Comparison of ENCODE assay signal across 9 cellular contexts in the genomic region with DNA sequence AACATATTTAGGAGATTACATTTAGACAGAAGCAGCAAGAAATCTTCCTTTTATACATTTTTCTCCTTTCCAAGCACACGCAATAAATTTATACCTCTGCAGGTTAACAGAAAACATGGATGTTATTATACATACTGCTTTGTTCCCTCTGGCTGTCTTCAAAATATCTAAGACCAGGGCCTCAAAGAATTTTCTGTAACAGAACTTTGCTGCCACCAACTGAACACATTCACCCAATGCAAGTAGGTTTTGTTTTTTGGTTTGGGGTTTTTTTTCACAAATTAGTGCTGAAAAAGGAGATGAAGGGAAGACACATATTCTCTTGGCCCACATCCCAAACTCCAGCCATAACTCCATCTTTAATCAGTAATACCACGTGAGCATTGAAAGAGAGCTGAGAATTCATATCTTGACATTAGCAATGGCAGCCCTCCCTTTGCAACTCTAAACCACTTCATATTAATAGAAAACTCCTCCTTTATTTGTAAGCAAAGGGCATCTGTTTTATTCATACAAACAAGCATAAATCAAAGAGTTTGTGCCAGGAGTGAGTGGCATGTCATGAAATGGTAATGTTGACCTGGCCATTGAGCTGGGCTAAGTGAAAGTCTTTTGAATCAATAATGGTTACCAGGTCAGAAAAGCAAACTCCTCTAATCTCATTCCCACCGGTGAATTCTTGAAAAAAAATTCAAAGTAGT.
DNase-seq lines count a peak whose midpoint lies in the region; ATAC-seq and TF ChIP-seq lines count a peak whose summit lies in the region.
"Had no signal": no experiment of that assay in that cellular context is flagged by ENCODE, and none has a peak within 500 bp of the region (broad histone marks: within the 10 kb centered on the region; RNA-seq: fewer than 3 reads in every experiment).

No MANE protein-coding gene starts in this region.

- H3F3A ChIP-seq in GM23248 (ENCODE audit: insufficient read depth) = no peaks in the 10 kb centered on the region

- H3K4me1 ChIP-seq in SJCRH30 (no peaks in the 10 kb centered on the region), GM23248 (ENCODE audit: insufficient read depth) (no peaks in the 10 kb centered on the region)

- no peaks in the 10 kb centered on the region for H3K9me3 ChIP-seq in SJCRH30 (replicated peaks)
- H3K9me3 ChIP-seq in GM23248 (ENCODE audit: low read depth) = no peaks in the 10 kb centered on the region

- in situ Hi-C loops in GM23248 (cut with MboI) = no loop called here

- ATAC-seq in HG03354 (IDR thresholded peaks at IDR 0.05; ENCODE audit: poor library complexity, severe bottlenecking, unreplicated experiment) (no peak), GM21723 (IDR thresholded peaks at IDR 0.05; ENCODE audit: unreplicated experiment) (no peak)

- peak; percentile 8 for DNase-seq in LNCaP clone FGC (ENCODE audit: low read depth)
- peak; percentile 10 to 59 for DNase-seq in SJCRH30
- peak; percentile 0 for DNase-seq in iPS DF 4.7 (ENCODE audit: extremely low read depth, low spot score)
- DNase-seq in lower leg skin (ENCODE audit: low spot score in 2 of 2) = no peak
- DNase-seq in GM23248 = no peak
- DNase-seq: activated CD4-positive, alpha-beta T cell treated with anti-CD3 and anti-CD28 coated beads, Interleukin-2, amount 10 ng/mL, durations not matched to agents 24 days and 14 days had no signal

- H3K4me3 ChIP-seq in LNCaP clone FGC (ENCODE audit: low read depth, low read length) (no peak overlapping the region), SJCRH30 (no peak overlapping the region), lower leg skin (ENCODE audit: low read depth, poor library complexity, severe bottlenecking) (no peak overlapping the region), GM23248 (no peak overlapping the region)

- no peaks in the 10 kb centered on the region for H3K9me2 ChIP-seq in GM23248 (ENCODE audit: insufficient read depth)

- TF ChIP-seq CTCF in C4-2B (conservative IDR thresholded peaks at IDR 0.05) (peak; percentile 73), LNCaP clone FGC (IDR thresholded peaks at IDR 0.05; ENCODE audit: control insufficient read depth, extremely low read depth, insufficient read depth) (peak; percentile 67), lower leg skin (IDR thresholded peaks at IDR 0.05) (no peak)

- H3K4me2 ChIP-seq in GM23248 (ENCODE audit: unreplicated experiment) = no peak overlapping the region

- H3K9ac ChIP-seq in GM23248 = no peak overlapping the region

- no peaks in the 10 kb centered on the region for H3K79me2 ChIP-seq in GM23248 (ENCODE audit: insufficient read depth)

- intact Hi-C loops in lower leg skin (cut with DNase I; ENCODE audit: low total_unique reads) = no loop called here

- no peaks in the 10 kb centered on the region for H3K27me3 ChIP-seq in SJCRH30
- H3K27me3 ChIP-seq in GM23248 (replicated peaks; ENCODE audit: insufficient read depth) = no peaks in the 10 kb centered on the region

- WGBS in lower leg skin, 2 donors = 22 to 27% methylated on average over 3 of the region's 3 CpGs
- WGBS in GM23248 (ENCODE audit: low coverage in 1 of 2, low lambda C conversion rate in 2 of 2, missing lambda C conversion rate in 2 of 2), 2 experiments = 11 to 12% methylated on average over 3 of the region's 3 CpGs

- H4K20me1 ChIP-seq in GM23248 (ENCODE audit: insufficient read depth) = no peaks in the 10 kb centered on the region

- no peak overlapping the region for H2AFZ ChIP-seq in GM23248

- H3K27ac ChIP-seq in C4-2B (no peak overlapping the region), SJCRH30 (no peak overlapping the region), GM23248 (no peak overlapping the region)

- no peak for TF ChIP-seq POLR2A in lower leg skin (IDR thresholded peaks at IDR 0.05)

- H3K36me3 ChIP-seq in SJCRH30 (no peaks in the 10 kb centered on the region), GM23248 (ENCODE audit: low read depth) (no peaks in the 10 kb centered on the region)

Comparison
In these comparisons a context has a peak if more than half of its experiments do, and no peak if none do; other contexts are left out.
1. CTCF ChIP-seq: peak in C4-2B (single experiment) and LNCaP clone FGC (single experiment); none in lower leg skin (0 of 3).
2. DNase-seq: peak in LNCaP clone FGC (single experiment), SJCRH30 (2 of 2) and iPS DF 4.7 (single experiment); none in lower leg skin (0 of 2) and GM23248 (single experiment).